1 cellular context compared by ENCODE assay signal in genomic region chr11:71372693-71373657, GRCh38.
TF ChIP-seq lines count a peak whose summit lies in the region.

No MANE protein-coding gene starts in this region.

TF ChIP-seq in HepG2, 621 proteins besides CTCF, POLR2A, EP300 and RAD21 (continued from another document):
- TF ChIP-seq DMTF1 (CRISPR knock-in tag; IDR thresholded peaks at IDR 0.05) = no peak
- TF ChIP-seq ATF4 (CRISPR knock-in tag; IDR thresholded peaks at IDR 0.05) = peak in 1 of 2 experiments; percentile 54; a peak in 1 of 4 replicates
- TF ChIP-seq SMC3 (IDR thresholded peaks at IDR 0.05; ENCODE audit: low read length) = peak; percentile 23; the same call in 1 of the 2 replicates
